Comparison of ENCODE assay signal across 27 cellular contexts in the genomic region with DNA sequence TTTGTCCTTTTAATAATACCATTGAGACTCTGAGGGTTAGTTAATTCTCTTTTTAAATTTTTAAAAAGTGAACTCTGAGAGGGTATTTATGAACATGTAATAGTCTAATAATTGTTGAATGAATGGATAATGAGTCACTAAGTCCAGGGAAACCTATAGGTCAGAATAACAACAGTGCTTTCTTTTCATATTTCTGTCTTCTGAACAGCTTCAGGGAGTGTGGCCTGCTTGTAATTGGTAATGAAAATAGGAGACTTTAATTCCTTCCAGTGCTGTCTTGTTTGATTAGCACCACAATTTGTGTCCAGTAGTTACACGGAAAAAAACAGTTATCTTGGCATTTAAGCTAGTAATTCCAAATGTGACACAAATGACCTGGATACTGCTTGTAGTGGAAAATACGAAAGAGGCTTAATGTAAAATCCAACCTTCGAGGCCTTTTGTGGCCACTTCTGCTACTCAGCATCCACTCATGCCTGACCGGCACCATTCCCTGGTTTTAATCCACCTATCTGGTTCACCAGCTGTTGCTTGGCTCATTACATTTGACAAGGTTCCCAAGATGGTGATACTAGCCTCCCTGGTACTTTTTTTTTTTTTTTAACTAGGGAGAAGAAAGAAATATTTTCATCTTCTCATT.
DNase-seq lines count a peak whose midpoint lies in the region; ATAC-seq and TF ChIP-seq lines count a peak whose summit lies in the region.
"Had no signal": no experiment of that assay in that cellular context is flagged by ENCODE, and none has a peak within 500 bp of the region (broad histone marks: within the 10 kb centered on the region; RNA-seq: fewer than 3 reads in every experiment).

No MANE protein-coding gene starts in this region.

- DNase-seq in mammary epithelial cell (peak; percentile 41), breast epithelium (ENCODE audit: low spot score in 2 of 2) (no peak), SJCRH30 (peak; percentile 79 to 87), kidney tubule cell (ENCODE audit: low spot score) (peak; percentile 72), endodermal cell (no peak), left lung (no peak)
- DNase-seq in activated CD8-positive, alpha-beta memory T cell treated with anti-CD3 and anti-CD28 coated beads, Interleukin-2, amount 10 ng/mL, durations not matched to agents 7 days and 5 days = no peak
- DNase-seq: activated CD4-positive, alpha-beta T cell treated with anti-CD3 and anti-CD28 coated beads, Interleukin-2, amount 10 ng/mL, durations not matched to agents 24 days and 14 days; activated naive CD4-positive, alpha-beta T cell treated with Interleukin-2 at 50 U/mL for 16 hours; activated T-cell treated with anti-CD3 and anti-CD28 coated beads, Interleukin-2, amount 50 U/mL, for 72 hours; adrenal gland; brain microvascular endothelial cell; Caco-2; cortex of kidney; esophagus squamous epithelium; hypothalamus; islet precursor cell; NCI-H1105; NCI-H2081 treated with DMSO at 0.1 percent for 48 hours; NCI-H510A; T-helper 17 cell had no signal

- H2AFZ ChIP-seq in mammary epithelial cell (ENCODE audit: low read depth, low read length) = peak overlapping the region; percentile 25

- no peaks in the 10 kb centered on the region for H4K20me1 ChIP-seq in mammary epithelial cell (ENCODE audit: insufficient read depth, low read length)

- ATAC-seq in HG03139 (IDR thresholded peaks at IDR 0.05; ENCODE audit: unreplicated experiment) (no peak), left lung (no peak)
- no peak for ATAC-seq in activated CD8-positive, alpha-beta memory T cell treated with anti-CD3 and anti-CD28 coated beads, Interleukin-2, amount 10 ng/mL, durations not matched to agents 7 days and 5 days
- ATAC-seq: activated T-cell treated with anti-CD3 and anti-CD28 coated beads, Interleukin-2, amount 50 U/mL, for 72 hours; gastroesophageal sphincter; T-helper 17 cell had no signal

- in situ Hi-C loops in mammary epithelial cell (cut with MboI; ENCODE audit: low sequenced_read_pairs in 2 of 2) = no loop called here

- no peaks in the 10 kb centered on the region for H3K36me3 Mint-ChIP-seq in endodermal cell (ENCODE audit: low read depth)
- no peaks in the 10 kb centered on the region for H3K36me3 Mint-ChIP-seq in activated CD8-positive, alpha-beta memory T cell treated with anti-CD3 and anti-CD28 coated beads, Interleukin-2, amount 10 ng/mL, durations not matched to agents 7 days and 5 days
- H3K36me3 Mint-ChIP-seq: type B pancreatic cell had no signal

- H3K9me3 Mint-ChIP-seq in endodermal cell = peaks cover 6% of the 10 kb centered on the region
- no peaks in the 10 kb centered on the region for H3K9me3 Mint-ChIP-seq in activated CD8-positive, alpha-beta memory T cell treated with anti-CD3 and anti-CD28 coated beads, Interleukin-2, amount 10 ng/mL, durations not matched to agents 7 days and 5 days (ENCODE audit: low read depth)
- H3K9me3 Mint-ChIP-seq: activated T-cell treated with anti-CD3 and anti-CD28 coated beads, Interleukin-2, amount 50 U/mL, for 72 hours; IgD-negative memory B cell; type B pancreatic cell had no signal

- H3K27ac ChIP-seq in mammary epithelial cell (ENCODE audit: insufficient read depth, low read depth, low read length) = no peak overlapping the region
- H3K27ac ChIP-seq in breast epithelium = no peak overlapping the region
- H3K27ac ChIP-seq in SJCRH30 = peak overlapping the region; percentile 81
- H3K27ac ChIP-seq in endodermal cell (ENCODE audit: low read depth, low read length) = no peak overlapping the region
- H3K27ac ChIP-seq in left lung = no peak overlapping the region
- H3K27ac ChIP-seq: adrenal gland, brain microvascular endothelial cell, esophagus squamous epithelium, gastroesophageal sphincter had no signal

- intact Hi-C loops in mammary epithelial cell (cut with micrococcal nuclease) = no loop called here
- intact Hi-C loops in breast epithelium (cut with DNase I; ENCODE audit: low total_unique reads) = no loop called here
- intact Hi-C loops in left lung (cut with DNase I) = no loop called here

- H3K27ac Mint-ChIP-seq in endodermal cell = no peak overlapping the region
- H3K27ac Mint-ChIP-seq in activated CD8-positive, alpha-beta memory T cell treated with anti-CD3 and anti-CD28 coated beads, Interleukin-2, amount 10 ng/mL, durations not matched to agents 7 days and 5 days = no peak overlapping the region
- H3K27ac Mint-ChIP-seq: activated CD4-positive, alpha-beta T cell treated with anti-CD3 and anti-CD28 coated beads, Interleukin-2, amount 10 ng/mL, durations not matched to agents 24 days and 14 days; activated T-cell treated with anti-CD3 and anti-CD28 coated beads, Interleukin-2, amount 50 U/mL, for 72 hours; T-helper 17 cell; type B pancreatic cell had no signal

- TF ChIP-seq POLR2A in breast epithelium (IDR thresholded peaks at IDR 0.05) = no peak

- CTCF ChIA-PET in mammary epithelial cell (lab: Charles Lee; ENCODE audit: low non-redundant PET) = no interaction called here
- CTCF ChIA-PET in activated CD8-positive, alpha-beta memory T cell treated with anti-CD3 and anti-CD28 coated beads, Interleukin-2, amount 10 ng/mL, durations not matched to agents 7 days and 5 days (lab: Charles Lee) = no interaction called here

- WGBS in mammary epithelial cell (ENCODE audit: low coverage, missing lambda C conversion rate) = 65% methylated on average over 4 of the region's 4 CpGs
- 90 to 93% methylated on average over 4 of the region's 4 CpGs for WGBS in endodermal cell (ENCODE audit: insufficient coverage in 1 of 2, insufficient read length in 1 of 2), 2 experiments

- H3K4me3 Mint-ChIP-seq in endodermal cell = no peak overlapping the region
- no peak overlapping the region for H3K4me3 Mint-ChIP-seq in activated CD8-positive, alpha-beta memory T cell treated with anti-CD3 and anti-CD28 coated beads, Interleukin-2, amount 10 ng/mL, durations not matched to agents 7 days and 5 days
- H3K4me3 Mint-ChIP-seq: activated CD4-positive, alpha-beta T cell treated with anti-CD3 and anti-CD28 coated beads, Interleukin-2, amount 10 ng/mL, durations not matched to agents 24 days and 14 days; activated T-cell treated with anti-CD3 and anti-CD28 coated beads, Interleukin-2, amount 50 U/mL, for 72 hours; IgD-negative memory B cell; neural crest cell; T-helper 17 cell; type B pancreatic cell had no signal

- no peaks in the 10 kb centered on the region for H3K4me1 Mint-ChIP-seq in endodermal cell
- H3K4me1 Mint-ChIP-seq in activated CD8-positive, alpha-beta memory T cell treated with anti-CD3 and anti-CD28 coated beads, Interleukin-2, amount 10 ng/mL, durations not matched to agents 7 days and 5 days = no peaks in the 10 kb centered on the region
- H3K4me1 Mint-ChIP-seq: activated CD4-positive, alpha-beta T cell treated with anti-CD3 and anti-CD28 coated beads, Interleukin-2, amount 10 ng/mL, durations not matched to agents 24 days and 14 days; IgD-negative memory B cell; neural crest cell; T-helper 17 cell had no signal

- dilution Hi-C loops in mammary epithelial cell (cut with HindIII; ENCODE audit: low sequenced_read_pairs) = no loop called here

- H3K36me3 ChIP-seq in mammary epithelial cell (ENCODE audit: insufficient read depth, low read length) (no peaks in the 10 kb centered on the region), breast epithelium (no peaks in the 10 kb centered on the region), SJCRH30 (no peaks in the 10 kb centered on the region), endodermal cell (ENCODE audit: control insufficient read depth, insufficient read depth, low read length) (no peaks in the 10 kb centered on the region), left lung (no peaks in the 10 kb centered on the region)
- H3K36me3 ChIP-seq: adrenal gland, brain microvascular endothelial cell, esophagus squamous epithelium, gastroesophageal sphincter had no signal

- no peak overlapping the region for H3K4me2 ChIP-seq in mammary epithelial cell (ENCODE audit: insufficient read depth, low read depth, low read length)

- no peaks in the 10 kb centered on the region for H3K79me2 ChIP-seq in mammary epithelial cell (ENCODE audit: insufficient read depth, low read length)

- H3K9ac ChIP-seq in mammary epithelial cell (ENCODE audit: insufficient read depth, low read length) (no peak overlapping the region), endodermal cell (ENCODE audit: extremely low read depth, low read length, poor library complexity, severe bottlenecking) (no peak overlapping the region)

- no TSS peak for BruUV-seq in mammary epithelial cell (replicated peaks; lab: Mats Ljungman, UMichigan)

- peaks cover 12% of the 10 kb centered on the region for H3K4me1 ChIP-seq in mammary epithelial cell (ENCODE audit: insufficient read depth, low read length)
- H3K4me1 ChIP-seq in breast epithelium = no peaks in the 10 kb centered on the region
- peaks cover 21% of the 10 kb centered on the region for H3K4me1 ChIP-seq in SJCRH30
- H3K4me1 ChIP-seq in endodermal cell (ENCODE audit: control insufficient read depth, insufficient read depth, low read length) = no peaks in the 10 kb centered on the region
- no peaks in the 10 kb centered on the region for H3K4me1 ChIP-seq in left lung
- H3K4me1 ChIP-seq: adrenal gland, esophagus squamous epithelium, gastroesophageal sphincter had no signal

- H3K4me3 ChIP-seq in mammary epithelial cell (replicated peaks in 1 of 3; ENCODE audit: insufficient read depth in 1 of 3, low read depth in 2 of 3, low read length in 3 of 3) = no peak overlapping the region
- no peak overlapping the region for H3K4me3 ChIP-seq in breast epithelium
- H3K4me3 ChIP-seq in SJCRH30 = peak overlapping the region; percentile 27
- no peak overlapping the region for H3K4me3 ChIP-seq in endodermal cell (ENCODE audit: low read length)
- H3K4me3 ChIP-seq in left lung = no peak overlapping the region
- H3K4me3 ChIP-seq: adrenal gland, esophagus squamous epithelium, gastroesophageal sphincter, lung had no signal

- no peaks in the 10 kb centered on the region for H3K27me3 Mint-ChIP-seq in endodermal cell (ENCODE audit: insufficient read depth)
- peaks cover 3% of the 10 kb centered on the region for H3K27me3 Mint-ChIP-seq in activated CD8-positive, alpha-beta memory T cell treated with anti-CD3 and anti-CD28 coated beads, Interleukin-2, amount 10 ng/mL, durations not matched to agents 7 days and 5 days
- H3K27me3 Mint-ChIP-seq: type B pancreatic cell had no signal

- TF ChIP-seq CTCF in mammary epithelial cell (conservative IDR thresholded peaks at IDR 0.05 in 1 of 2, IDR thresholded peaks at IDR 0.05 in 1 of 2; ENCODE audit: extremely low read depth in 1 of 2, insufficient read depth in 1 of 2, low read depth in 1 of 2, low read length in 2 of 2) = no peak
- no peak for TF ChIP-seq CTCF in breast epithelium (IDR thresholded peaks at IDR 0.05)
- no peak for TF ChIP-seq CTCF in endodermal cell (conservative IDR thresholded peaks at IDR 0.05)
- no peak for TF ChIP-seq CTCF in left lung (IDR thresholded peaks at IDR 0.05)

- H3K9me3 ChIP-seq in mammary epithelial cell (replicated peaks; ENCODE audit: insufficient read depth, low read length) (no peaks in the 10 kb centered on the region), breast epithelium (no peaks in the 10 kb centered on the region), SJCRH30 (replicated peaks) (no peaks in the 10 kb centered on the region), endodermal cell (ENCODE audit: control insufficient read depth, low read length) (no peaks in the 10 kb centered on the region), left lung (no peaks in the 10 kb centered on the region)
- H3K9me3 ChIP-seq: adrenal gland, esophagus squamous epithelium had no signal

- H3K27me3 ChIP-seq in mammary epithelial cell (ENCODE audit: insufficient read depth, low read length) (no peaks in the 10 kb centered on the region), breast epithelium (no peaks in the 10 kb centered on the region), SJCRH30 (no peaks in the 10 kb centered on the region), endodermal cell (ENCODE audit: control insufficient read depth, insufficient read depth, low read length, poor library complexity, severe bottlenecking) (no peaks in the 10 kb centered on the region), left lung (no peaks in the 10 kb centered on the region)
- H3K27me3 ChIP-seq: adrenal gland, brain microvascular endothelial cell, esophagus squamous epithelium, gastroesophageal sphincter had no signal

Comparison
In these comparisons a context has a peak if more than half of its experiments do, and no peak if none do; other contexts are left out.
1. DNase-seq: peak in mammary epithelial cell (single experiment), SJCRH30 (2 of 2) and kidney tubule cell (single experiment); none in breast epithelium (0 of 2), endodermal cell (single experiment), left lung (0 of 2) and activated CD8-positive, alpha-beta memory T cell treated with anti-CD3 and anti-CD28 coated beads, Interleukin-2, amount 10 ng/mL, durations not matched to agents 7 days and 5 days (single experiment).